ENCODE assay signal across 9 cellular contexts in genomic region chr11:105000797-105001196, GRCh38. TPM values are rescaled to one million over a fixed set of nuclear protein-coding genes. Genes with fewer than 3 reads are reported as not detected.
A peak's percentile ranks its signal among the peaks of the same experiment; 100 is the strongest.
DNase-seq lines count a peak whose midpoint lies in the region; ATAC-seq and TF ChIP-seq lines count a peak whose summit lies in the region.
"Had no signal": no experiment of that assay in that cellular context is flagged by ENCODE, and none has a peak within 500 bp of the region (broad histone marks: within the 10 kb centered on the region; RNA-seq: fewer than 3 reads in every experiment).

No MANE protein-coding gene starts in this region.

- peaks cover 4% of the 10 kb centered on the region for H3K4me1 Mint-ChIP-seq in activated naive CD4-positive, alpha-beta T cell treated with anti-CD3 and anti-CD28 coated beads for 36 hours (ENCODE audit: low read depth)
- peaks cover 9% of the 10 kb centered on the region for H3K4me1 Mint-ChIP-seq in stimulated activated effector memory CD8-positive, alpha-beta T cell treated with anti-CD3 and anti-CD28 coated beads, Interleukin-12 subunit alpha, Interleukin-12 subunit beta, amount 100 ng/mL, for 72 hours

- no peak overlapping the region for H3K4me3 ChIP-seq in Panc1 (ENCODE audit: low read depth in 2 of 2, low read length in 2 of 2)
- no peak overlapping the region for H3K4me3 ChIP-seq in liver (ENCODE audit: low read depth in 1 of 3, low read length in 3 of 3)

- no peak overlapping the region for H3K27ac Mint-ChIP-seq in activated naive CD4-positive, alpha-beta T cell treated with anti-CD3 and anti-CD28 coated beads for 36 hours
- H3K27ac Mint-ChIP-seq in stimulated activated effector memory CD8-positive, alpha-beta T cell treated with anti-CD3 and anti-CD28 coated beads, Interleukin-12 subunit alpha, Interleukin-12 subunit beta, amount 100 ng/mL, for 72 hours: no peak overlapping the region

- CTCF ChIA-PET in Panc1 (lab: Charles Lee): interaction anchor here (0.6 kb wide), 1 partner anchor 361 kb away, joined by 3 read pairs; no protein-coding TSS in a partner anchor
- CTCF ChIA-PET in activated naive CD4-positive, alpha-beta T cell treated with anti-CD3 and anti-CD28 coated beads for 36 hours (lab: Charles Lee): interaction anchor here (0.6 to 2.0 kb wide), 5 partner anchors 11 to 165 kb away, joined by 3 to 8 read pairs (median 3); no protein-coding TSS in a partner anchor

- POLR2A ChIA-PET in Panc1 (lab: Charles Lee): interaction anchor here (0.7 kb wide), 1 partner anchor 17 kb away, joined by 3 read pairs; no protein-coding TSS in a partner anchor

- no peaks in the 10 kb centered on the region for H3K9me3 Mint-ChIP-seq in activated naive CD4-positive, alpha-beta T cell treated with anti-CD3 and anti-CD28 coated beads for 36 hours
- no peaks in the 10 kb centered on the region for H3K9me3 Mint-ChIP-seq in stimulated activated effector memory CD8-positive, alpha-beta T cell treated with anti-CD3 and anti-CD28 coated beads, Interleukin-12 subunit alpha, Interleukin-12 subunit beta, amount 100 ng/mL, for 72 hours

- no peak overlapping the region for H3K9ac ChIP-seq in liver (ENCODE audit: low read depth in 1 of 2, low read length in 2 of 2)

- peak; percentile 76 for ATAC-seq in GM18499 (IDR thresholded peaks at IDR 0.05; ENCODE audit: insufficient read depth, unreplicated experiment)
- ATAC-seq in HG02571 (IDR thresholded peaks at IDR 0.05; ENCODE audit: unreplicated experiment): peak; percentile 91
- no peak for ATAC-seq in Panc1
- peak; percentile 89 for ATAC-seq in stimulated activated effector memory CD8-positive, alpha-beta T cell treated with anti-CD3 and anti-CD28 coated beads, Interleukin-12 subunit alpha, Interleukin-12 subunit beta, amount 100 ng/mL, for 72 hours
- no peak for ATAC-seq in GM19455 (IDR thresholded peaks at IDR 0.05; ENCODE audit: unreplicated experiment)

- H3K36me3 ChIP-seq in Panc1 (ENCODE audit: control insufficient read depth, insufficient read depth, low read length): no peaks in the 10 kb centered on the region
- no peaks in the 10 kb centered on the region for H3K36me3 ChIP-seq in liver (ENCODE audit: control insufficient read depth in 4 of 4, insufficient read depth in 3 of 4, low read depth in 1 of 4, low read length in 3 of 4)

- H3K27me3 ChIP-seq in Panc1 (ENCODE audit: control insufficient read depth, insufficient read depth, low read length) (no peaks in the 10 kb centered on the region; the same call in 1 of the 2 replicates), liver (ENCODE audit: control insufficient read depth in 4 of 4, insufficient read depth in 4 of 4, low read length in 3 of 4) (no peaks in the 10 kb centered on the region)

- no peaks in the 10 kb centered on the region for H3K9me3 ChIP-seq in Panc1 (ENCODE audit: control insufficient read depth, insufficient read depth, low read depth, low read length)
- H3K9me3 ChIP-seq in liver (ENCODE audit: control insufficient read depth in 4 of 4, low read length in 3 of 4): no peaks in the 10 kb centered on the region

- no peaks in the 10 kb centered on the region for H3K27me3 Mint-ChIP-seq in activated naive CD4-positive, alpha-beta T cell treated with anti-CD3 and anti-CD28 coated beads for 36 hours (ENCODE audit: low read depth)

- H3K4me1 ChIP-seq in Panc1 (ENCODE audit: control insufficient read depth, insufficient read depth, low read length): no peaks in the 10 kb centered on the region
- peaks cover 0 to 1% (median 0%) of the 10 kb centered on the region in 4 donors for H3K4me1 ChIP-seq in liver (ENCODE audit: control insufficient read depth in 4 of 4, insufficient read depth in 4 of 4, low read length in 3 of 4)

- no peaks in the 10 kb centered on the region for H3K36me3 Mint-ChIP-seq in activated naive CD4-positive, alpha-beta T cell treated with anti-CD3 and anti-CD28 coated beads for 36 hours (ENCODE audit: low read depth)
- H3K36me3 Mint-ChIP-seq in stimulated activated effector memory CD8-positive, alpha-beta T cell treated with anti-CD3 and anti-CD28 coated beads, Interleukin-12 subunit alpha, Interleukin-12 subunit beta, amount 100 ng/mL, for 72 hours: no peaks in the 10 kb centered on the region

- TF ChIP-seq RAD21 in liver (IDR thresholded peaks at IDR 0.05): peak; percentile 62 to 79

- intact Hi-C loops in Panc1 (cut with micrococcal nuclease; ENCODE audit: unreplicated experiment): no loop called here
- intact Hi-C loops in activated naive CD4-positive, alpha-beta T cell treated with anti-CD3 and anti-CD28 coated beads for 36 hours (cut with micrococcal nuclease): loop anchor here (1.0 to 10.0 kb wide), 6 partner anchors 53 to 864 kb away; no protein-coding TSS in a partner anchor

- in situ Hi-C loops in Panc1 (cut with HindIII; ENCODE audit: low pct_unique_long_range_greater_than_20kb, low sequenced_read_pairs): no loop called here

- BruUV-seq in Panc1 (replicated peaks; lab: Mats Ljungman, UMichigan): no TSS peak

- TF ChIP-seq CTCF in Panc1 (IDR thresholded peaks at IDR 0.05) (peak; percentile 83), liver (IDR thresholded peaks at IDR 0.05; ENCODE audit: low read depth, low read length, missing input control) (peak; percentile 51)

- H3K27ac ChIP-seq in Panc1 (ENCODE audit: low read length) (no peak overlapping the region), liver (ENCODE audit: low read depth in 1 of 2, low read length in 2 of 2) (no peak overlapping the region)

- WGBS in liver: 77% methylated on average over 7 of the region's 7 CpGs

- DNase-seq in Panc1 (ENCODE audit: low read depth, low spot score): peak; percentile 8
- peak; percentile 72 for DNase-seq in activated naive CD4-positive, alpha-beta T cell treated with anti-CD3 and anti-CD28 coated beads for 36 hours
- peak; percentile 51 to 69 for DNase-seq in stimulated activated effector memory CD8-positive, alpha-beta T cell treated with anti-CD3 and anti-CD28 coated beads, Interleukin-12 subunit alpha, Interleukin-12 subunit beta, amount 100 ng/mL, for 72 hours (ENCODE audit: low spot score in 2 of 2)
- no peak for DNase-seq in mesenteric fat pad (ENCODE audit: low spot score)

- no peak overlapping the region for H3K4me3 Mint-ChIP-seq in activated naive CD4-positive, alpha-beta T cell treated with anti-CD3 and anti-CD28 coated beads for 36 hours
- no peak overlapping the region for H3K4me3 Mint-ChIP-seq in stimulated activated effector memory CD8-positive, alpha-beta T cell treated with anti-CD3 and anti-CD28 coated beads, Interleukin-12 subunit alpha, Interleukin-12 subunit beta, amount 100 ng/mL, for 72 hours

TF ChIP-seq in liver, 16 proteins besides CTCF, POLR2A, EP300 and RAD21 (continues in another document):
- TF ChIP-seq JUND (IDR thresholded peaks at IDR 0.05) (no peak), RXRA (IDR thresholded peaks at IDR 0.05) (no peak), MAX (IDR thresholded peaks at IDR 0.05) (no peak), YY1 (IDR thresholded peaks at IDR 0.05) (no peak), HNF4G (IDR thresholded peaks at IDR 0.05) (no peak), GABPA (IDR thresholded peaks at IDR 0.05 in 1 of 2, conservative IDR thresholded peaks at IDR 0.05 in 1 of 2) (no peak), REST (IDR thresholded peaks at IDR 0.05) (no peak)

RNA-seq across cellular contexts. Expression of gene CASP5, which starts 22.2 kb away (rescaled TPM):
- not detected for total RNA-seq in Panc1 (2021; ENCODE audit: unreplicated experiment)
- polyA plus RNA-seq in Panc1 (2012; ENCODE audit: insufficient read length): not detected
- not detected for total RNA-seq in activated naive CD4-positive, alpha-beta T cell treated with anti-CD3 and anti-CD28 coated beads for 36 hours
- under 1 TPM; 0.50 to 0.75 TPM for total RNA-seq in liver
- polyA plus RNA-seq in liver: under 1 TPM; 0.10 to 0.18 TPM
- total RNA-seq in mesenteric fat pad: 0.29 TPM
- total RNA-seq: T-helper 2 cell treated with Interferon-gamma antibody and Interleukin-4, amounts not matched to agents 100 ng/mL and 5 ng/mL, for 36 hours had no signal

RNA-seq across cellular contexts. Expression of gene CASP4, which starts 32.4 kb away (rescaled TPM):
- total RNA-seq in Panc1 (2021; ENCODE audit: unreplicated experiment) (25.8 TPM), liver (10 to 100 TPM; 16.3 to 39.0 TPM), mesenteric fat pad (75.8 TPM)
- polyA plus RNA-seq in Panc1 (2012; ENCODE audit: insufficient read length): 19.8 TPM
- 10 to 100 TPM; 47.9 to 48.7 TPM for total RNA-seq in activated naive CD4-positive, alpha-beta T cell treated with anti-CD3 and anti-CD28 coated beads for 36 hours
- 10 to 100 TPM; 15.5 to 29.0 TPM for polyA plus RNA-seq in liver

RNA-seq across cellular contexts. Expression of gene CASP1, which starts 34.1 kb away (rescaled TPM):
- 2.1 TPM for total RNA-seq in Panc1 (2021; ENCODE audit: unreplicated experiment)
- 1.2 TPM for polyA plus RNA-seq in Panc1 (2012; ENCODE audit: insufficient read length)
- total RNA-seq in activated naive CD4-positive, alpha-beta T cell treated with anti-CD3 and anti-CD28 coated beads for 36 hours: 10 to 100 TPM; 23.8 to 24.5 TPM
- total RNA-seq in liver: 10 to 100 TPM in 1 of 2 donors, 1 to 10 TPM in 1; 8.5 to 15.2 TPM
- 1 to 10 TPM; 6.9 to 8.7 TPM for polyA plus RNA-seq in liver
- 25.0 TPM for total RNA-seq in mesenteric fat pad

RNA-seq across cellular contexts. Expression of gene CARD16, which starts 44.3 kb away (rescaled TPM):
- total RNA-seq in Panc1 (2021; ENCODE audit: unreplicated experiment) (not detected), liver (10 to 100 TPM in 1 of 2 donors, 1 to 10 TPM in 1; 5.1 to 10.0 TPM), mesenteric fat pad (9.8 TPM)
- polyA plus RNA-seq in Panc1 (2012; ENCODE audit: insufficient read length): not detected
- total RNA-seq in activated naive CD4-positive, alpha-beta T cell treated with anti-CD3 and anti-CD28 coated beads for 36 hours: 10 to 100 TPM in 1 of 2 experiments, 1 to 10 TPM in 1; 9.5 to 10.9 TPM
- polyA plus RNA-seq in liver: 1 to 10 TPM; 7.6 to 9.7 TPM

Comparison
In these comparisons a context has a peak if more than half of its experiments do, and no peak if none do; other contexts are left out.
1. ATAC-seq: peak in GM18499 (single experiment), HG02571 (single experiment) and stimulated activated effector memory CD8-positive, alpha-beta T cell treated with anti-CD3 and anti-CD28 coated beads, Interleukin-12 subunit alpha, Interleukin-12 subunit beta, amount 100 ng/mL, for 72 hours (single experiment); none in Panc1 (single experiment) and GM19455 (single experiment).